8 cellular contexts compared by ENCODE assay signal in genomic region chr10:121049923-121050322, GRCh38.
"Had no signal": no experiment of that assay in that cellular context is flagged by ENCODE, and none has a peak within 500 bp of the region (broad histone marks: within the 10 kb centered on the region; RNA-seq: fewer than 3 reads in every experiment).

No MANE protein-coding gene starts in this region.

- H3K36me3 ChIP-seq: HAP-1 had no signal

- ATAC-seq: HCT116, HepG2 had no signal

- DNase-seq: GM23248, GOT3, H7, KBM-7 had no signal

- H3K27ac ChIP-seq: GM23248 had no signal

- H3K36me3 Mint-ChIP-seq: IgD-negative memory B cell had no signal

- H3K4me3 ChIP-seq: GM23248, HAP-1 had no signal

- H3K4me1 Mint-ChIP-seq: IgD-negative memory B cell had no signal

- H3K4me3 Mint-ChIP-seq: IgD-negative memory B cell had no signal

- H2AFZ ChIP-seq: GM23248 had no signal

- H3K27ac Mint-ChIP-seq: IgD-negative memory B cell had no signal

- H3K9me3 ChIP-seq: HAP-1 had no signal
